In the genomic region with DNA sequence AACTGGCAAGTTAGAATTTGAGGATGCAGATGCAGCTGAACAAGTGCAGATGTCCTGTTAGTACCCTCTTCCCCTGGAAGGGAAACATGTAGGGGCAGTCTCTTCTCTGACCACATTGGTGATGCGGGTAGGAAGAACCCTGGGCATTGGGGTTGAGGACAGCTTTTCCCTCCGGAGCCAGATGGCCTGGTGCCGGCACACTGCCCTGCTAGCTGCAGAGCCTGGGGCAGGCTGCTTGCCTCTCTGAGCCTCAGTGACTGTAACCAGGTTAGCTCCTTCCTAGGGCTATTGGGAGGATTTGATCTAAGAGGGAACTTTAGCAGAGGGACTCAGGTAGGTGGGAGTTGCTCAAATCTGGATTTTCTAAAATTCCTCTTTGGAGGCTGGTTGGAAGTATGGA, we compare ENCODE assay signal across 25 cellular contexts.
"Had no signal": no experiment of that assay in that cellular context is flagged by ENCODE, and none has a peak within 500 bp of the region (broad histone marks: within the 10 kb centered on the region; RNA-seq: fewer than 3 reads in every experiment).

No MANE protein-coding gene starts in this region.

- H3K4me1 Mint-ChIP-seq: central memory CD8-positive, alpha-beta T cell; naive B cell had no signal

- H3K27ac ChIP-seq: esophagus muscularis mucosa, left ventricle myocardium inferior, pancreas, psoas muscle, stomach, thyroid gland, upper lobe of left lung, vagina had no signal

- H3K4me1 ChIP-seq: esophagus muscularis mucosa, pancreas, psoas muscle, upper lobe of left lung, vagina had no signal

- H3K27ac Mint-ChIP-seq: activated CD8-positive, alpha-beta T cell treated with anti-CD3 and anti-CD28 coated beads for 36 hours; activated naive CD8-positive, alpha-beta T cell; dendritic cell treated with granulocyte-macrophage colony-stimulating factor and Interleukin-4, amounts not matched to agents 40 ng/mL and 50 ng/mL, for 4 days; nephron progenitor cell; stimulated activated naive B cell treated with anti-CD40 and anti-IgM and Interleukin-4, amounts not matched to agents 10 μg/mL and 1 μg/mL and 100 μg/mL, for 72 hours had no signal

- H3K4me3 ChIP-seq: esophagus muscularis mucosa, left ventricle myocardium inferior, pancreas, psoas muscle, smooth muscle cell, stomach, thyroid gland, upper lobe of left lung, vagina had no signal

- H3K9me3 ChIP-seq: esophagus muscularis mucosa, left ventricle myocardium inferior, pancreas, psoas muscle, thyroid gland, upper lobe of left lung, vagina had no signal

- H3K36me3 Mint-ChIP-seq: activated naive CD8-positive, alpha-beta T cell had no signal

- H3K36me3 ChIP-seq: esophagus muscularis mucosa, left ventricle myocardium inferior, pancreas, stomach, thyroid gland, upper lobe of left lung, vagina had no signal

- H3K27me3 ChIP-seq: pancreas, thyroid gland, upper lobe of left lung, vagina had no signal

- H3K9me3 Mint-ChIP-seq: activated CD8-positive, alpha-beta T cell treated with anti-CD3 and anti-CD28 coated beads for 36 hours; central memory CD8-positive, alpha-beta T cell; nephron progenitor cell had no signal

- DNase-seq: activated CD4-positive, alpha-beta T cell treated with anti-CD3 and anti-CD28 coated beads, Interleukin-2, amount 50 U/mL, for 1 hour; activated CD4-positive, CD25-positive, alpha-beta regulatory T cell treated with anti-CD3 and anti-CD28 coated beads, Interleukin-2, amount 50 U/mL, for 72 hours; activated CD8-positive, alpha-beta T cell treated with anti-CD3 and anti-CD28 coated beads for 36 hours; activated effector memory CD4-positive, alpha-beta T cell treated with Interleukin-2 at 50 U/mL for 16 hours; activated naive CD4-positive, alpha-beta T cell treated with Interleukin-2 at 50 U/mL for 16 hours; anterior cingulate cortex; effector CD4-positive, alpha-beta T cell; foreskin melanocyte; left ventricle myocardium inferior; naive B cell; nephron progenitor cell; pancreas; psoas muscle; stimulated activated CD4-positive, alpha-beta T cell treated with anti-CD3 and anti-CD28 coated beads, Interleukin-1b, Interleukin-23, amount 100 ng/mL, for 48 hours; stimulated activated naive B cell treated with anti-CD40 and anti-IgM and Interleukin-4, amounts not matched to agents 10 μg/mL and 1 μg/mL and 100 μg/mL, for 72 hours; stomach; T-helper 9 cell; thyroid gland had no signal

- H3K27me3 Mint-ChIP-seq: activated CD8-positive, alpha-beta T cell treated with anti-CD3 and anti-CD28 coated beads for 36 hours; activated naive CD8-positive, alpha-beta T cell; dendritic cell treated with granulocyte-macrophage colony-stimulating factor and Interleukin-4, amounts not matched to agents 40 ng/mL and 50 ng/mL, for 4 days had no signal

- H3K4me3 Mint-ChIP-seq: activated CD8-positive, alpha-beta T cell treated with anti-CD3 and anti-CD28 coated beads for 36 hours; activated naive CD8-positive, alpha-beta T cell; central memory CD8-positive, alpha-beta T cell; dendritic cell treated with granulocyte-macrophage colony-stimulating factor and Interleukin-4, amounts not matched to agents 40 ng/mL and 50 ng/mL, for 4 days; naive B cell; nephron progenitor cell; stimulated activated naive B cell treated with anti-CD40 and anti-IgM and Interleukin-4, amounts not matched to agents 10 μg/mL and 1 μg/mL and 100 μg/mL, for 72 hours had no signal

- ATAC-seq: activated CD8-positive, alpha-beta T cell treated with anti-CD3 and anti-CD28 coated beads for 36 hours; pancreas; psoas muscle; stimulated activated naive B cell treated with anti-CD40 and anti-IgM and Interleukin-4, amounts not matched to agents 10 μg/mL and 1 μg/mL and 100 μg/mL, for 72 hours had no signal
